ENCODE assay signal across 20 cellular contexts in genomic region chr10:119947325-119947724, GRCh38. TPM values are rescaled to one million over a fixed set of nuclear protein-coding genes. Genes with fewer than 3 reads are reported as not detected.
DNase-seq lines count a peak whose midpoint lies in the region; ATAC-seq, FAIRE-seq and TF ChIP-seq lines count a peak whose summit lies in the region.
"Had no signal": no experiment of that assay in that cellular context is flagged by ENCODE, and none has a peak within 500 bp of the region (broad histone marks: within the 10 kb centered on the region; RNA-seq: fewer than 3 reads in every experiment).

No MANE protein-coding gene starts in this region.

- peaks cover 5 to 15% of the 10 kb centered on the region in 2 experiments for H3K36me3 ChIP-seq in HepG2 (replicated peaks in 1 of 2; ENCODE audit: control insufficient read depth in 1 of 2, insufficient read depth in 2 of 2, low read length in 2 of 2)
- peaks cover 0 to 11% (median 5%) of the 10 kb centered on the region in 4 donors for H3K36me3 ChIP-seq in right lobe of liver
- peaks cover 14% of the 10 kb centered on the region for H3K36me3 ChIP-seq in brain microvascular endothelial cell (replicated peaks)
- H3K36me3 ChIP-seq in CD8-positive, alpha-beta memory T cell (ENCODE audit: insufficient read depth, low read length): peaks cover 5% of the 10 kb centered on the region

- no peak for FAIRE-seq in HepG2 (lab: Jason Lieb, UNC)
- FAIRE-seq: A549, GM12878 had no signal

- H2AFZ ChIP-seq in HepG2 (ENCODE audit: low read length): no peak overlapping the region

- H3K27ac Mint-ChIP-seq in progenitor cell of endocrine pancreas: peak overlapping the region; percentile 17
- no peak overlapping the region for H3K27ac Mint-ChIP-seq in CD8-positive, alpha-beta memory T cell

- POLR2A ChIA-PET in HepG2 (lab: Yijun Ruan, JAX): no interaction called here
- POLR2A ChIA-PET in CD8-positive, alpha-beta memory T cell (lab: Charles Lee): no interaction called here

- H4K20me1 ChIP-seq in HepG2 (ENCODE audit: insufficient read depth, low read length): no peaks in the 10 kb centered on the region

- H3K4me1 Mint-ChIP-seq in progenitor cell of endocrine pancreas (ENCODE audit: low read depth): no peaks in the 10 kb centered on the region
- H3K4me1 Mint-ChIP-seq in CD8-positive, alpha-beta memory T cell: no peaks in the 10 kb centered on the region

- H3K36me3 Mint-ChIP-seq in progenitor cell of endocrine pancreas (ENCODE audit: insufficient read depth): peaks cover 12% of the 10 kb centered on the region
- H3K36me3 Mint-ChIP-seq in CD8-positive, alpha-beta memory T cell: peaks cover 5 to 21% (median 11%) of the 10 kb centered on the region in 3 donors

- DNase-seq in HepG2 (ENCODE audit: low spot score) (no peak), right lobe of liver (no peak), brain microvascular endothelial cell (peak; percentile 2), fibroblast of peridontal ligament (ENCODE audit: extremely low read depth) (peak; percentile 39), progenitor cell of endocrine pancreas (ENCODE audit: low spot score, unreplicated experiment) (no peak), G401 (ENCODE audit: low spot score) (no peak), NCI-H345 treated with DMSO at 0.1 percent for 48 hours (lab: John Stamatoyannopoulos, UW; ENCODE audit: unreplicated experiment) (no peak)
- no peak for DNase-seq in CD8-positive, alpha-beta memory T cell
- DNase-seq: Calu3; DND-41; GDM1; KBM-7; NCI-H1436 treated with DMSO at 0.1 percent for 48 hours; NCI-H2081; NCI-H524; NK-92 treated with Interleukin-12 subunit alpha and Interleukin-12 subunit beta, amount 100 ng/mL, for 24 hours; SJCRH30 had no signal

- H3K27me3 ChIP-seq in HepG2 (ENCODE audit: control insufficient read depth in 1 of 2, insufficient read depth in 2 of 2, low read length in 2 of 2): no peaks in the 10 kb centered on the region
- H3K27me3 ChIP-seq in right lobe of liver: no peaks in the 10 kb centered on the region
- no peaks in the 10 kb centered on the region for H3K27me3 ChIP-seq in brain microvascular endothelial cell (replicated peaks)
- no peaks in the 10 kb centered on the region for H3K27me3 ChIP-seq in CD8-positive, alpha-beta memory T cell (ENCODE audit: insufficient read depth, low read length, poor library complexity, severe bottlenecking)
- H3K27me3 ChIP-seq: SJCRH30 had no signal

- no peak for TF ChIP-seq EP300 in HepG2 (IDR thresholded peaks at IDR 0.05; ENCODE audit: low read depth in 2 of 2, low read length in 2 of 2)
- no peak for TF ChIP-seq EP300 in HepG2 (CRISPR knock-in tag; IDR thresholded peaks at IDR 0.05; ENCODE audit: borderline replicate concordance)

- no peak overlapping the region for H3K4me3 Mint-ChIP-seq in progenitor cell of endocrine pancreas (ENCODE audit: low read depth)
- no peak overlapping the region for H3K4me3 Mint-ChIP-seq in CD8-positive, alpha-beta memory T cell

- no peak for TF ChIP-seq CTCF in HepG2 (CRISPR knock-in tag; IDR thresholded peaks at IDR 0.05)
- TF ChIP-seq CTCF in right lobe of liver (IDR thresholded peaks at IDR 0.05): no peak
- TF ChIP-seq CTCF in brain microvascular endothelial cell (IDR thresholded peaks at IDR 0.05; ENCODE audit: low read depth, low read length, missing control alignments): no peak
- no peak for TF ChIP-seq CTCF in progenitor cell of endocrine pancreas (IDR thresholded peaks at IDR 0.05; ENCODE audit: unreplicated experiment)

- 85% methylated on average over 6 of the region's 6 CpGs for WGBS in HepG2 (ENCODE audit: low lambda C conversion rate)
- WGBS in right lobe of liver (ENCODE audit: insufficient coverage, low coverage, low lambda C conversion rate, missing lambda C conversion rate): 70% methylated on average over 5 of the region's 6 CpGs

- H3K9me3 Mint-ChIP-seq in progenitor cell of endocrine pancreas (ENCODE audit: low read depth): peaks cover 2% of the 10 kb centered on the region
- H3K9me3 Mint-ChIP-seq in CD8-positive, alpha-beta memory T cell: no peaks in the 10 kb centered on the region

- no peak overlapping the region for H3K9ac ChIP-seq in HepG2 (ENCODE audit: insufficient read depth, low read depth, low read length)

- no peak overlapping the region for H3K4me2 ChIP-seq in HepG2 (ENCODE audit: low read depth, low read length)
- H3K4me2 ChIP-seq: A549 had no signal

- no peaks in the 10 kb centered on the region for H3K27me3 Mint-ChIP-seq in progenitor cell of endocrine pancreas
- peaks cover 0 to 1% of the 10 kb centered on the region in 2 donors for H3K27me3 Mint-ChIP-seq in CD8-positive, alpha-beta memory T cell

- H3K4me3 ChIP-seq in HepG2 (replicated peaks in 1 of 3; ENCODE audit: insufficient read depth in 1 of 3, low read depth in 2 of 3, low read length in 3 of 3): no peak overlapping the region
- no peak overlapping the region for H3K4me3 ChIP-seq in right lobe of liver
- H3K4me3 ChIP-seq in brain microvascular endothelial cell (ENCODE audit: low read depth, low read length): no peak overlapping the region
- no peak overlapping the region for H3K4me3 ChIP-seq in CD8-positive, alpha-beta memory T cell (ENCODE audit: low read length)
- H3K4me3 ChIP-seq: A549, GM12878, SJCRH30 had no signal

- no peaks in the 10 kb centered on the region for H3K79me2 ChIP-seq in HepG2 (ENCODE audit: insufficient read depth, low read length)

- no peaks in the 10 kb centered on the region for H3K9me3 ChIP-seq in HepG2 (ENCODE audit: low read length)
- no peaks in the 10 kb centered on the region for H3K9me3 ChIP-seq in right lobe of liver
- no peaks in the 10 kb centered on the region for H3K9me3 ChIP-seq in CD8-positive, alpha-beta memory T cell (ENCODE audit: low read length)
- H3K9me3 ChIP-seq: A549, SJCRH30 had no signal

- TF ChIP-seq POLR2A in HepG2 (IDR thresholded peaks at IDR 0.05; ENCODE audit: insufficient read depth in 1 of 2, low read depth in 2 of 2, low read length in 2 of 2) (no peak), right lobe of liver (IDR thresholded peaks at IDR 0.05) (no peak)

- no TSS peak for BruUV-seq in HepG2 (replicated peaks; lab: Mats Ljungman, UMichigan)

- in situ Hi-C loops in HepG2 (cut with HindIII; ENCODE audit: extremely low pct_ligation_motif_present, low pct_unique_long_range_greater_than_20kb): no loop called here
- in situ Hi-C loops in brain microvascular endothelial cell (cut with HindIII; ENCODE audit: low pct_ligation_motif_present, low sequenced_read_pairs): no loop called here
- in situ Hi-C loops in G401 (cut with HindIII; ENCODE audit: low sequenced_read_pairs): no loop called here

- H3K4me1 ChIP-seq in HepG2 (ENCODE audit: insufficient read depth, low read length): no peaks in the 10 kb centered on the region
- H3K4me1 ChIP-seq in right lobe of liver: no peaks in the 10 kb centered on the region
- no peaks in the 10 kb centered on the region for H3K4me1 ChIP-seq in CD8-positive, alpha-beta memory T cell (ENCODE audit: insufficient read depth, low read length)
- H3K4me1 ChIP-seq: A549, SJCRH30 had no signal

- TF ChIP-seq RAD21 in HepG2 (CRISPR knock-in tag; IDR thresholded peaks at IDR 0.05): no peak

- peak; percentile 34 for ATAC-seq in HepG2
- no peak for ATAC-seq in right lobe of liver
- ATAC-seq: A549, GM12878, HCT116 had no signal

- CTCF ChIA-PET in HepG2 (lab: Yijun Ruan, JAX; ENCODE audit: low intra/inter-chr PET ratio, low total read pairs): no interaction called here
- CTCF ChIA-PET in CD8-positive, alpha-beta memory T cell (lab: Charles Lee): no interaction called here

- intact Hi-C loops in HepG2 (cut with micrococcal nuclease; ENCODE audit: unreplicated experiment) (no loop called here), right lobe of liver (cut with DNase I) (no loop called here)

- H3K27ac ChIP-seq in HepG2 (ENCODE audit: extremely low read length, insufficient read depth, low read length): no peak overlapping the region
- H3K27ac ChIP-seq in right lobe of liver: no peak overlapping the region
- H3K27ac ChIP-seq in brain microvascular endothelial cell: no peak overlapping the region
- H3K27ac ChIP-seq in CD8-positive, alpha-beta memory T cell (ENCODE audit: low read depth, low read length): no peak overlapping the region
- H3K27ac ChIP-seq: A549, SJCRH30 had no signal

TF ChIP-seq in HepG2, 621 proteins besides CTCF, POLR2A, EP300 and RAD21:
- no peak for TF ChIP-seq ADNP (CRISPR knock-in tag; IDR thresholded peaks at IDR 0.05)
- no peak for TF ChIP-seq SP5 (CRISPR knock-in tag; IDR thresholded peaks at IDR 0.05; ENCODE audit: borderline replicate concordance, low read depth)
- TF ChIP-seq POLR2G (IDR thresholded peaks at IDR 0.05; ENCODE audit: low read depth, low read length): 0 out of 2 replicates have a peak, but pooled peaks have one; percentile 37

RNA-seq across cellular contexts. Expression of gene SEC23IP, which starts 54.8 kb away (rescaled TPM):
- total RNA-seq in HepG2 (2016; rRNA removed; fragmentation: Illumina TruSeq; extraction: Trizol) (57.7 and 84.4 TPM in 2 replicates), right lobe of liver (10 to 100 TPM; 22.2 to 34.9 (median 29.2) TPM), progenitor cell of endocrine pancreas (67.8 and 75.6 TPM in 2 replicates)
- 9.5 and 11.1 TPM in 2 replicates for total RNA-seq in HepG2 (2016; cell fraction: cytosol; rRNA removed; fragmentation: Illumina TruSeq; extraction: Trizol; ENCODE audit: low read depth)
- 61.6 and 82.9 TPM in 2 replicates for total RNA-seq in HepG2 (2016; cell fraction: insoluble cytoplasmic fraction; rRNA removed; fragmentation: Illumina TruSeq; extraction: Trizol)
- 21.4 and 27.3 TPM in 2 replicates for total RNA-seq in HepG2 (2016; cell fraction: membrane; rRNA removed; fragmentation: Illumina TruSeq; extraction: Trizol)
- total RNA-seq in HepG2 (2016; cell fraction: nucleus; rRNA removed; fragmentation: Illumina TruSeq; extraction: Trizol): 37.5 and 40.7 TPM in 2 replicates
- polyA plus RNA-seq in HepG2 (2011; rRNA removed): 27.2 and 32.3 TPM in 2 replicates
- 20.8 and 24.8 TPM in 2 replicates for polyA plus RNA-seq in HepG2 (2011; cell fraction: cytosol; rRNA removed)
- 26.2 and 30.7 TPM in 2 replicates for polyA plus RNA-seq in HepG2 (2011; cell fraction: nucleus; rRNA removed)
- polyA plus RNA-seq in HepG2 (2012): 29.8 and 41.2 TPM in 2 replicates
- polyA plus RNA-seq in HepG2 (2016; cell fraction: cytosol; fragmentation: Illumina TruSeq; extraction: Trizol; ENCODE audit: low read depth): 2.7 and 3.6 TPM in 2 replicates
- polyA plus RNA-seq in HepG2 (2016; cell fraction: insoluble cytoplasmic fraction; fragmentation: Illumina TruSeq; extraction: Trizol; ENCODE audit: low read depth): 75.5 and 79.2 TPM in 2 replicates
- polyA plus RNA-seq in HepG2 (2016; cell fraction: membrane; fragmentation: Illumina TruSeq; extraction: Trizol; ENCODE audit: low read depth): 7.8 and 9.4 TPM in 2 replicates
- 34.9 and 41.1 TPM in 2 replicates for polyA plus RNA-seq in HepG2 (2016; cell fraction: nucleus; fragmentation: Illumina TruSeq; extraction: Trizol; ENCODE audit: insufficient read depth, low read depth)
- 110 and 131 TPM in 2 replicates for polyA minus RNA-seq in HepG2 (2011; rRNA and poly(A)+ RNA removed; ENCODE audit: low replicate concordance)
- 45.9 and 60.1 TPM in 2 replicates for polyA minus RNA-seq in HepG2 (2011; cell fraction: cytosol; rRNA and poly(A)+ RNA removed)
- 47.7 and 48.2 TPM in 2 replicates for polyA minus RNA-seq in HepG2 (2011; cell fraction: nucleus; rRNA and poly(A)+ RNA removed)
- 5.4 and 28.6 TPM in 2 replicates for total RNA-seq in G401 (2014; rRNA removed; shearing (Covaris generic))
- total RNA-seq in CD8-positive, alpha-beta memory T cell: 10 to 100 TPM; 74.0 to 79.0 TPM
- polyA plus RNA-seq in CD8-positive, alpha-beta memory T cell: 46.4 TPM

Comparison
In these comparisons a context has a peak if more than half of its experiments do, and no peak if none do; other contexts are left out.
1. DNase-seq: peak in brain microvascular endothelial cell (single experiment) and fibroblast of peridontal ligament (single experiment); none in HepG2 (single experiment), right lobe of liver (0 of 3), progenitor cell of endocrine pancreas (single experiment), G401 (single experiment), NCI-H345 treated with DMSO at 0.1 percent for 48 hours (single experiment) and CD8-positive, alpha-beta memory T cell (0 of 5).